1 cellular context compared by ENCODE assay signal in the genomic region with DNA sequence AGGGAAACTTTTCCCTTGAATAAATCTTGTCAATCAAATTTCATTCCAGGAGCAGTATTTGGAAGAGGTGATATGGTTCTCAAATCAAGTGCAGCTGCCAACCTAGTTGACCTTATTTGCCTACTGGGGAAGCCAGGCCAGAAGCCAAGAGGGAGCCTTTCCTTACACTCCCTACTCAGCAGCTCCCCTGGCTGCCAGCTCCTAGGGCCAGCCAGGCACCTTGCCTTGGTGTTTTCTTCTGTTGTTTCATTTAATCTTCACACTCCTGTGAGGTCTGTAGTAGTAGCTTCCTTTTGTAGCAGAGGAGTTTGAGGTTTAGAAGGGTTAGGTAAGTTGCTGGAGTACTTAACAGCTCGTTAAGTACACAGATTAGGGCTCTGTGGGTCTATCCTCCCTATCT.
TF ChIP-seq lines count a peak whose summit lies in the region.

No MANE protein-coding gene starts in this region.

TF ChIP-seq in HEK293, 187 proteins besides CTCF, POLR2A, EP300 and RAD21:
- TF ChIP-seq ZNF398 (tag by site-specific recombination; IDR thresholded peaks at IDR 0.05) (no peak), WT1 (tag by site-specific recombination; IDR thresholded peaks at IDR 0.05) (0 out of 2 replicates have a peak, but pooled peaks have one; percentile 17), OSR2 (tag by site-specific recombination; IDR thresholded peaks at IDR 0.05) (0 out of 2 replicates have a peak, but pooled peaks have one; percentile 22)
